Comparison of ENCODE assay signal across 8 cellular contexts in the genomic region with DNA sequence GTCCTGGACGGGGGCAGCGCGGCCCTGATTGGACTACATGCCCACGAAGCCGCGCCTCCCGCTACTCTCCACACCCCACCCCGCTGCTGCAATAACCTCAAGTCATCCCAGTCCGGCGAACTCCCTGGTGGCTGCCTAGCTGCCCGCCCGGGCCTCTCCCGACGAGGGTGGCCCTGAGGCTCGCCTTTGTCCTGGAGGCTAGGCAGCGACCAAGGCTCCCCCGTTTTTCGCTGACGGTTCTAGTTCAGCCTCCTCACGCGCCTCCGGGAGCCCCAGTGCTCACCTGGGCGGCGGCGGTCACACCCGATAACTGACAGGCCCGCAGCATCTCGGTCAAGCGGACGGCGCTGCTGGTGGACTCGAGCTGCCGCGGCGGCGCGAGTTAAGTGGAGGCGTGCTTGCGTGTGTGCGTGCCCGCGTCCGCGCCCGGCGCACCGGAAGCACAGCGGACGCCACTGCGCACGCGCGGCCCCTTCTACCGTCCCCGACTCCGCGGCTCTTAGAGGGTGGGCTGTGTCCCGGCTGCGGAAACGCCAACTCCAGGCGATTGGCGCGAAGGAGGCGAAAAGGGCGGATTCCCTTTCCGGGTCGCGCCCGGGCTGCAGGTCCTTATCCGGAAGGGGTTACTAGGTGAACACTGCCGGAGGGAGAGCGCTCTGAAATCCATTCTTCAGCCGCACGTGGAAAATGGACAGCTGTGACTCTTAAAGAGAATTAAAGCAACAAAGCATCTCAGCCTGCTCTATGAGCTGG. TPM values are rescaled to one million over a fixed set of nuclear protein-coding genes. Genes with fewer than 3 reads are reported as not detected.
DNase-seq lines count a peak whose midpoint lies in the region; ATAC-seq and TF ChIP-seq lines count a peak whose summit lies in the region.

Gene IMMT (minus strand): TSS at position 408 of the 753 bp plus-strand sequence. CDS start 80 bp downstream, at position 328.

- peaks cover 45% of the 10 kb centered on the region for H3K4me1 ChIP-seq in adipocyte (ENCODE audit: control insufficient read depth, insufficient read depth, low read length)

- peak within 1 kb of the TSS; percentile 97 for H3K4me3 Mint-ChIP-seq in type B pancreatic cell

- H3K4me1 Mint-ChIP-seq in type B pancreatic cell (ENCODE audit: unreplicated experiment), result peaks cover 37% of the 10 kb centered on the region

- H3K36me3 Mint-ChIP-seq in type B pancreatic cell, result peaks cover 6% of the 10 kb centered on the region

- H3K36me3 ChIP-seq in adipocyte (ENCODE audit: control insufficient read depth, insufficient read depth, low read length, severe bottlenecking), result no peaks in the 10 kb centered on the region

- peak; percentile 87 for DNase-seq in GM12864 (ENCODE audit: low read depth)
- DNase-seq in NCI-H1417 (lab: John Stamatoyannopoulos, UW), result peak; percentile 92 to 97 (median 95)
- peak; percentile 99 for DNase-seq in SW480 (ENCODE audit: low spot score)
- DNase-seq in adipocyte (ENCODE audit: low read depth), result peak; percentile 98
- peak; percentile 97 for DNase-seq in cardiac septum (ENCODE audit: low spot score)
- DNase-seq in pons (ENCODE audit: low spot score), result peak; percentile 95
- DNase-seq in type B pancreatic cell (ENCODE audit: extremely low spot score, unreplicated experiment), result peak; percentile 97

- H3K9me3 ChIP-seq in adipocyte (ENCODE audit: control insufficient read depth, low read length), result no peaks in the 10 kb centered on the region

- peak within 1 kb of the TSS; percentile 97 for H3K27ac Mint-ChIP-seq in type B pancreatic cell

- intact Hi-C loops in cardiac septum (cut with DNase I), result no loop called here

- no peaks in the 10 kb centered on the region for H3K9me3 Mint-ChIP-seq in type B pancreatic cell

- H3K4me3 ChIP-seq in GM12864 (ENCODE audit: low read depth, low read length), result peak within 1 kb of the TSS; percentile 62
- H3K4me3 ChIP-seq in adipocyte (ENCODE audit: low read length), result peak within 1 kb of the TSS; percentile 87

- no peaks in the 10 kb centered on the region for H3K27me3 ChIP-seq in adipocyte (replicated peaks; ENCODE audit: control insufficient read depth, insufficient read depth, low read length)

- no peaks in the 10 kb centered on the region for H3K27me3 Mint-ChIP-seq in type B pancreatic cell

- peak within 1 kb of the TSS; percentile 100 for H3K9ac ChIP-seq in adipocyte (ENCODE audit: low read length)

- no peak for TF ChIP-seq CTCF in GM12864 (IDR thresholded peaks at IDR 0.05; ENCODE audit: low read depth, low read length, missing control alignments)
- TF ChIP-seq CTCF in type B pancreatic cell (conservative IDR thresholded peaks at IDR 0.05), result no peak

- ATAC-seq in HG02759 (IDR thresholded peaks at IDR 0.05; ENCODE audit: unreplicated experiment), result peak; percentile 83

RNA-seq across cellular contexts. Expression of gene IMMT, which starts in this region (rescaled TPM):
- 239 TPM for total RNA-seq in cardiac septum
- total RNA-seq in type B pancreatic cell (ENCODE audit: low replicate concordance), result 83.6 and 108 TPM in 2 replicates

Comparison
In these comparisons a context has a peak if more than half of its experiments do, and no peak if none do; other contexts are left out.
1. Peak in every context shown above with its lines: DNase-seq, ATAC-seq and H3K4me3 ChIP-seq.